ENCODE assay signal across 24 cellular contexts in the genomic region with DNA sequence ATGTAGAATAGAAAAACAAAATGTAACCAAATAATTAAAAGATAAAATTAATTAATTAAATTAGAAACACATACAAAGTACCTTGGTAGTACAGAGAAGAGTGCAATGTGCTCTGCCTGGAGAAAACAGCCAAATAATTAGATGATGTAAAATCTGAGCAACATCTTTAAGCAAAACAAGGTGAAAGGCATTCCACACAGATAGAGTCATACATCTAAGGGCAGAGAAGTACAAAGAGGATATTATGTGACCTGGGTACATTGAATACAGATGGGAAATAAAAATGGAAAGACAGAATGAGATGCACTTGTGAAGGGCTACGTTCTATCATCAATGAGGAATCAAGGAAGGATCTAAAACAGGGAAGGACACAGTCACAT. TPM values are rescaled to one million over a fixed set of nuclear protein-coding genes. Genes with fewer than 3 reads are reported as not detected.
DNase-seq lines count a peak whose midpoint lies in the region; ATAC-seq, FAIRE-seq and TF ChIP-seq lines count a peak whose summit lies in the region.
"Had no signal": no experiment of that assay in that cellular context is flagged by ENCODE, and none has a peak within 500 bp of the region (broad histone marks: within the 10 kb centered on the region; RNA-seq: fewer than 3 reads in every experiment).

No MANE protein-coding gene starts in this region.

- TF ChIP-seq POLR2A in HepG2 (IDR thresholded peaks at IDR 0.05; ENCODE audit: insufficient read depth in 1 of 2, low read depth in 2 of 2, low read length in 2 of 2) (no peak), right lobe of liver (IDR thresholded peaks at IDR 0.05) (no peak)

- no TSS peak for BruUV-seq in HepG2 (replicated peaks; lab: Mats Ljungman, UMichigan)

- H3K4me1 Mint-ChIP-seq in stimulated activated memory B cell treated with anti-CD40 and anti-IgM and Interleukin-4, amounts not matched to agents 10 μg/mL and 1 μg/mL and 100 μg/mL, for 72 hours = no peaks in the 10 kb centered on the region
- peaks cover 15% of the 10 kb centered on the region for H3K4me1 Mint-ChIP-seq in endodermal cell
- H3K4me1 Mint-ChIP-seq in HFFc6 (ENCODE audit: low read depth) = peaks cover 17% of the 10 kb centered on the region
- H3K4me1 Mint-ChIP-seq: IgD-negative memory B cell, T-helper 17 cell had no signal

- H3K27me3 ChIP-seq in HepG2 (ENCODE audit: control insufficient read depth in 1 of 2, insufficient read depth in 2 of 2, low read length in 2 of 2) = no peaks in the 10 kb centered on the region
- H3K27me3 ChIP-seq in right lobe of liver = no peaks in the 10 kb centered on the region
- H3K27me3 ChIP-seq in endodermal cell (ENCODE audit: control insufficient read depth, insufficient read depth, low read length, poor library complexity, severe bottlenecking) = no peaks in the 10 kb centered on the region
- H3K27me3 ChIP-seq: spleen had no signal

- H3K4me3 ChIP-seq in HepG2 (replicated peaks in 1 of 3; ENCODE audit: insufficient read depth in 1 of 3, low read depth in 2 of 3, low read length in 3 of 3) = no peak overlapping the region
- H3K4me3 ChIP-seq in right lobe of liver = no peak overlapping the region
- no peak overlapping the region for H3K4me3 ChIP-seq in endodermal cell (ENCODE audit: low read length)
- H3K4me3 ChIP-seq: GM12878, left ventricle myocardium inferior, spleen had no signal

- FAIRE-seq in HepG2 (lab: Jason Lieb, UNC) = no peak
- FAIRE-seq: GM12878 had no signal

- TF ChIP-seq RAD21 in HepG2 (CRISPR knock-in tag; IDR thresholded peaks at IDR 0.05) = no peak

- no peak overlapping the region for H3K4me2 ChIP-seq in HepG2 (ENCODE audit: low read depth, low read length)

- intact Hi-C loops in HepG2 (cut with micrococcal nuclease; ENCODE audit: unreplicated experiment) (no loop called here), right lobe of liver (cut with DNase I) (no loop called here)

- TF ChIP-seq EP300 in HepG2 (IDR thresholded peaks at IDR 0.05; ENCODE audit: low read depth in 2 of 2, low read length in 2 of 2) (peak in 1 of 2 experiments; percentile 13; a peak in 1 of 4 replicates), HepG2 (CRISPR knock-in tag; IDR thresholded peaks at IDR 0.05; ENCODE audit: borderline replicate concordance) (no peak)

- H3K9me3 Mint-ChIP-seq in stimulated activated memory B cell treated with anti-CD40 and anti-IgM and Interleukin-4, amounts not matched to agents 10 μg/mL and 1 μg/mL and 100 μg/mL, for 72 hours = no peaks in the 10 kb centered on the region
- H3K9me3 Mint-ChIP-seq in endodermal cell (no peaks in the 10 kb centered on the region), HFFc6 (no peaks in the 10 kb centered on the region)
- H3K9me3 Mint-ChIP-seq: CD14-positive monocyte, IgD-negative memory B cell had no signal

- DNase-seq in HepG2 (ENCODE audit: low spot score) (peak; percentile 23), right lobe of liver (no peak), fibroblast of gingiva (ENCODE audit: low read depth) (peak; percentile 17), endodermal cell (no peak), HFFc6 (no peak), NCI-H82 treated with DMSO at 0.1 percent for 48 hours (lab: John Stamatoyannopoulos, UW; ENCODE audit: unreplicated experiment) (no peak)
- DNase-seq: activated CD4-positive, alpha-beta T cell treated with anti-CD3 and anti-CD28 coated beads, Interleukin-2, amount 50 U/mL, for 48 hours; activated naive CD4-positive, alpha-beta T cell treated with anti-CD3 and anti-CD28 coated beads, Interleukin-2, amount 50 U/mL, for 16 hours; dermis blood vessel endothelial cell; DMS 273 treated with DMSO at 0.1 percent for 48 hours; GDM1; left ventricle myocardium inferior; NCI-H1694; NCI-H510A treated with DMSO at 0.1 percent for 48 hours; SHP77; spleen; T-helper 17 cell; WERI-Rb-1 had no signal

- H3K27ac Mint-ChIP-seq in stimulated activated memory B cell treated with anti-CD40 and anti-IgM and Interleukin-4, amounts not matched to agents 10 μg/mL and 1 μg/mL and 100 μg/mL, for 72 hours = no peak overlapping the region
- H3K27ac Mint-ChIP-seq in endodermal cell (no peak overlapping the region), HFFc6 (no peak overlapping the region)
- H3K27ac Mint-ChIP-seq: brain, CD14-positive monocyte, IgD-negative memory B cell, T-helper 17 cell had no signal

- H3K27ac ChIP-seq in HepG2 (ENCODE audit: extremely low read length, insufficient read depth, low read length) (no peak overlapping the region), right lobe of liver (no peak overlapping the region), endodermal cell (ENCODE audit: low read depth, low read length) (no peak overlapping the region)
- H3K27ac ChIP-seq: left ventricle myocardium inferior, spleen, WERI-Rb-1 had no signal

- ATAC-seq in HepG2 (no peak), right lobe of liver (no peak), SK-N-SH treated with all-trans-retinoic acid at 6 μM for 48 hours (peak; percentile 80)
- ATAC-seq in stimulated activated memory B cell treated with anti-CD40 and anti-IgM and Interleukin-4, amounts not matched to agents 10 μg/mL and 1 μg/mL and 100 μg/mL, for 72 hours = no peak
- ATAC-seq: GM12878, T-helper 17 cell had no signal

- no peaks in the 10 kb centered on the region for H3K27me3 Mint-ChIP-seq in stimulated activated memory B cell treated with anti-CD40 and anti-IgM and Interleukin-4, amounts not matched to agents 10 μg/mL and 1 μg/mL and 100 μg/mL, for 72 hours
- H3K27me3 Mint-ChIP-seq in endodermal cell (ENCODE audit: insufficient read depth) = no peaks in the 10 kb centered on the region
- H3K27me3 Mint-ChIP-seq in HFFc6 (ENCODE audit: insufficient read depth) = peaks cover 6% of the 10 kb centered on the region
- H3K27me3 Mint-ChIP-seq: IgD-negative memory B cell, T-helper 17 cell had no signal

- H3K4me3 Mint-ChIP-seq in stimulated activated memory B cell treated with anti-CD40 and anti-IgM and Interleukin-4, amounts not matched to agents 10 μg/mL and 1 μg/mL and 100 μg/mL, for 72 hours = no peak overlapping the region
- H3K4me3 Mint-ChIP-seq in endodermal cell (no peak overlapping the region), HFFc6 (no peak overlapping the region)
- H3K4me3 Mint-ChIP-seq: brain, CD14-positive monocyte, IgD-negative memory B cell, T-helper 17 cell had no signal

- no peak overlapping the region for H3K9ac ChIP-seq in HepG2 (ENCODE audit: insufficient read depth, low read depth, low read length)
- no peak overlapping the region for H3K9ac ChIP-seq in endodermal cell (ENCODE audit: extremely low read depth, low read length, poor library complexity, severe bottlenecking)

- TF ChIP-seq CTCF in HepG2 (CRISPR knock-in tag; IDR thresholded peaks at IDR 0.05) (no peak), right lobe of liver (IDR thresholded peaks at IDR 0.05) (no peak), endodermal cell (conservative IDR thresholded peaks at IDR 0.05) (no peak), HFFc6 (IDR thresholded peaks at IDR 0.05) (no peak)

- no peak overlapping the region for H2AFZ ChIP-seq in HepG2 (ENCODE audit: low read length)

- WGBS in HepG2 (ENCODE audit: low lambda C conversion rate) = 0% methylated on average over 1 of the region's 1 CpG
- whole genome bisulfite sequencing in right lobe of liver (ENCODE audit: insufficient coverage, low coverage, low lambda C conversion rate, missing lambda C conversion rate) = 71% methylated on average over 1 of the region's 1 CpG
- WGBS in endodermal cell (ENCODE audit: insufficient coverage in 1 of 2, insufficient read length in 1 of 2), 2 experiments = 80 to 90% methylated on average over 1 of the region's 1 CpG

- H3K4me1 ChIP-seq in HepG2 (ENCODE audit: insufficient read depth, low read length) (no peaks in the 10 kb centered on the region), right lobe of liver (no peaks in the 10 kb centered on the region), endodermal cell (ENCODE audit: control insufficient read depth, insufficient read depth, low read length) (peaks cover 6% of the 10 kb centered on the region)
- H3K4me1 ChIP-seq: left ventricle myocardium inferior, spleen had no signal

- H3K9me3 ChIP-seq in HepG2 (ENCODE audit: low read length) (no peaks in the 10 kb centered on the region), right lobe of liver (no peaks in the 10 kb centered on the region), endodermal cell (ENCODE audit: control insufficient read depth, low read length) (no peaks in the 10 kb centered on the region)
- H3K9me3 ChIP-seq: left ventricle myocardium inferior, spleen had no signal

- no peaks in the 10 kb centered on the region for H4K20me1 ChIP-seq in HepG2 (ENCODE audit: insufficient read depth, low read length)

- no peaks in the 10 kb centered on the region for H3K36me3 ChIP-seq in HepG2 (replicated peaks in 1 of 2; ENCODE audit: control insufficient read depth in 1 of 2, insufficient read depth in 2 of 2, low read length in 2 of 2)
- no peaks in the 10 kb centered on the region for H3K36me3 ChIP-seq in right lobe of liver
- no peaks in the 10 kb centered on the region for H3K36me3 ChIP-seq in endodermal cell (ENCODE audit: control insufficient read depth, insufficient read depth, low read length)
- H3K36me3 ChIP-seq: left ventricle myocardium inferior, spleen, WERI-Rb-1 had no signal

- H3K36me3 Mint-ChIP-seq in stimulated activated memory B cell treated with anti-CD40 and anti-IgM and Interleukin-4, amounts not matched to agents 10 μg/mL and 1 μg/mL and 100 μg/mL, for 72 hours = no peaks in the 10 kb centered on the region
- H3K36me3 Mint-ChIP-seq in endodermal cell (ENCODE audit: low read depth) = no peaks in the 10 kb centered on the region
- H3K36me3 Mint-ChIP-seq in HFFc6 (ENCODE audit: low read depth) = no peaks in the 10 kb centered on the region
- H3K36me3 Mint-ChIP-seq: brain, CD14-positive monocyte had no signal

- H3K79me2 ChIP-seq in HepG2 (ENCODE audit: insufficient read depth, low read length) = no peaks in the 10 kb centered on the region

- in situ Hi-C loops in HepG2 (cut with HindIII; ENCODE audit: extremely low pct_ligation_motif_present, low pct_unique_long_range_greater_than_20kb) = no loop called here

- CTCF ChIA-PET in HepG2 (lab: Yijun Ruan, JAX; ENCODE audit: low intra/inter-chr PET ratio, low total read pairs) = no interaction called here

- POLR2A ChIA-PET in HepG2 (lab: Yijun Ruan, JAX) = no interaction called here

RNA-seq across cellular contexts. Expression of a gene that starts 25.2 kb away (rescaled TPM):
- total RNA-seq in HepG2 (2016; rRNA removed; fragmentation: Illumina TruSeq; extraction: Trizol) (39.3 and 61.0 TPM in 2 replicates), right lobe of liver (10 to 100 TPM; 43.4 to 53.2 (median 47.9) TPM), endodermal cell (10 to 100 TPM; 42.2 to 42.8 TPM)
- total RNA-seq in HepG2 (2016; cell fraction: cytosol; rRNA removed; fragmentation: Illumina TruSeq; extraction: Trizol; ENCODE audit: low read depth) = 7.8 and 9.7 TPM in 2 replicates
- total RNA-seq in HepG2 (2016; cell fraction: insoluble cytoplasmic fraction; rRNA removed; fragmentation: Illumina TruSeq; extraction: Trizol) = 38.3 and 56.1 TPM in 2 replicates
- total RNA-seq in HepG2 (2016; cell fraction: membrane; rRNA removed; fragmentation: Illumina TruSeq; extraction: Trizol) = 15.7 and 18.0 TPM in 2 replicates
- total RNA-seq in HepG2 (2016; cell fraction: nucleus; rRNA removed; fragmentation: Illumina TruSeq; extraction: Trizol) = 45.5 and 47.5 TPM in 2 replicates
- polyA plus RNA-seq in HepG2 (2011; rRNA removed) = 31.8 and 36.7 TPM in 2 replicates
- polyA plus RNA-seq in HepG2 (2011; cell fraction: cytosol; rRNA removed) = 16.5 and 24.3 TPM in 2 replicates
- polyA plus RNA-seq in HepG2 (2011; cell fraction: nucleus; rRNA removed) = 21.7 and 24.6 TPM in 2 replicates
- 20.5 and 23.5 TPM in 2 replicates for polyA plus RNA-seq in HepG2 (2012)
- polyA plus RNA-seq in HepG2 (2016; cell fraction: cytosol; fragmentation: Illumina TruSeq; extraction: Trizol; ENCODE audit: low read depth) = 0.87 and 1.1 TPM in 2 replicates
- polyA plus RNA-seq in HepG2 (2016; cell fraction: insoluble cytoplasmic fraction; fragmentation: Illumina TruSeq; extraction: Trizol; ENCODE audit: low read depth) = 38.9 and 40.1 TPM in 2 replicates
- 5.3 and 6.2 TPM in 2 replicates for polyA plus RNA-seq in HepG2 (2016; cell fraction: membrane; fragmentation: Illumina TruSeq; extraction: Trizol; ENCODE audit: low read depth)
- polyA plus RNA-seq in HepG2 (2016; cell fraction: nucleus; fragmentation: Illumina TruSeq; extraction: Trizol; ENCODE audit: insufficient read depth, low read depth) = 44.7 and 50.0 TPM in 2 replicates
- 119 and 137 TPM in 2 replicates for polyA minus RNA-seq in HepG2 (2011; rRNA and poly(A)+ RNA removed; ENCODE audit: low replicate concordance)
- polyA minus RNA-seq in HepG2 (2011; cell fraction: cytosol; rRNA and poly(A)+ RNA removed) = 33.8 and 40.5 TPM in 2 replicates
- polyA minus RNA-seq in HepG2 (2011; cell fraction: nucleus; rRNA and poly(A)+ RNA removed) = 75.2 and 87.5 TPM in 2 replicates
- 46.0 TPM for polyA plus RNA-seq in endodermal cell (2013, experiment 1 of 2)
- polyA plus RNA-seq in endodermal cell (2013, experiment 2 of 2) = 52.0 TPM
- 10 to 100 TPM; 60.3 to 73.8 (median 67.9) TPM for total RNA-seq in HFFc6 (2021; fragmentation: NEBNext Ultra II Directional; extraction: Animal tissue kit (Norgen Biotek cat#: 25700))

Comparison
In these comparisons a context has a peak if more than half of its experiments do, and no peak if none do; other contexts are left out.
1. DNase-seq: peak in HepG2 (single experiment) and fibroblast of gingiva (single experiment); none in right lobe of liver (0 of 3), endodermal cell (single experiment), HFFc6 (single experiment) and NCI-H82 treated with DMSO at 0.1 percent for 48 hours (single experiment).